22 cellular contexts compared by ENCODE assay signal in genomic region chr20:14688045-14688444, GRCh38.
"Had no signal": no experiment of that assay in that cellular context is flagged by ENCODE, and none has a peak within 500 bp of the region (broad histone marks: within the 10 kb centered on the region; RNA-seq: fewer than 3 reads in every experiment).

No MANE protein-coding gene starts in this region.

- H3K27ac Mint-ChIP-seq: IgD-negative memory B cell had no signal

- H3K4me3 ChIP-seq: K562, SJSA1, SK-N-MC had no signal

- H3K27me3 Mint-ChIP-seq: IgD-negative memory B cell had no signal

- H3K36me3 ChIP-seq: SJSA1 had no signal

- H3K4me2 ChIP-seq: KMS-11 had no signal

- ATAC-seq: K562 had no signal

- H3K27me3 ChIP-seq: SJSA1 had no signal

- H3K27ac ChIP-seq: KMS-11, SJSA1, SK-N-MC had no signal

- H3K36me3 Mint-ChIP-seq: IgD-negative memory B cell had no signal

- DNase-seq: Kasumi-1, MM.1S, NCI-H1092 treated with DMSO at 0.1 percent for 48 hours, NCI-H1417 treated with DMSO at 0.1 percent for 48 hours, NCI-H146, NCI-H1694 treated with DMSO at 0.1 percent for 48 hours, NCI-H1930, NCI-H2081, NCI-H2107, NCI-H2227 treated with DMSO at 0.1 percent for 48 hours, NCI-H446, NCI-H510A, NCI-H524 treated with DMSO at 0.1 percent for 48 hours, Right ventricle myocardium superior, RPMI8226, SIG-M5 had no signal

- H3K4me1 Mint-ChIP-seq: IgD-negative memory B cell had no signal

- H3K4me3 Mint-ChIP-seq: IgD-negative memory B cell had no signal

- FAIRE-seq: K562, RCC 7860 had no signal

- H3K4me1 ChIP-seq: SJSA1 had no signal

- H3K9me3 ChIP-seq: SJSA1 had no signal

- H3K9ac ChIP-seq: KMS-11 had no signal
